Comparison of ENCODE assay signal across 21 cellular contexts in genomic region chr15:29141206-29141907, GRCh38.
A peak's percentile ranks its signal among the peaks of the same experiment; 100 is the strongest.
DNase-seq lines count a peak whose midpoint lies in the region; ATAC-seq, FAIRE-seq and TF ChIP-seq lines count a peak whose summit lies in the region.
"Had no signal": no experiment of that assay in that cellular context is flagged by ENCODE, and none has a peak within 500 bp of the region (broad histone marks: within the 10 kb centered on the region; RNA-seq: fewer than 3 reads in every experiment).

No MANE protein-coding gene starts in this region.

- no peak overlapping the region for H3K27ac ChIP-seq in OCI-LY3 (ENCODE audit: low read length)
- H3K27ac ChIP-seq in osteoblast (ENCODE audit: low read depth, low read length) = no peak overlapping the region
- H3K27ac ChIP-seq in gastroesophageal sphincter = no peak overlapping the region
- no peak overlapping the region for H3K27ac ChIP-seq in small intestine (ENCODE audit: low read depth in 1 of 2, low read length in 1 of 2)

- no peak for TF ChIP-seq EP300 in gastroesophageal sphincter (IDR thresholded peaks at IDR 0.05)

- H4K20me1 ChIP-seq in OCI-LY3 (ENCODE audit: insufficient read depth, low read length) (no peaks in the 10 kb centered on the region), osteoblast (ENCODE audit: insufficient read depth, low read length) (no peaks in the 10 kb centered on the region)

- no peak for TF ChIP-seq CTCF in OCI-LY3 (IDR thresholded peaks at IDR 0.05; ENCODE audit: low read depth, low read length)
- TF ChIP-seq CTCF in epithelial cell of esophagus (IDR thresholded peaks at IDR 0.05; ENCODE audit: insufficient read depth, low read depth, low read length, missing control alignments) = no peak
- TF ChIP-seq CTCF in osteoblast (IDR thresholded peaks at IDR 0.05; ENCODE audit: extremely low read depth, low read depth, low read length) = no peak
- no peak for TF ChIP-seq CTCF in gastroesophageal sphincter (IDR thresholded peaks at IDR 0.05)

- H3K4me2 ChIP-seq in OCI-LY3 (ENCODE audit: low read length) (peak overlapping the region; percentile 25), osteoblast (ENCODE audit: insufficient read depth, low read length) (no peak overlapping the region)

- WGBS in gastroesophageal sphincter (ENCODE audit: low coverage in 1 of 2), 2 donors = no CpG with 5 or more reads among the region's 13 CpGs
- WGBS in small intestine, 3 donors = 71 to 77% (median 75%) methylated on average over 13 of the region's 13 CpGs

- H3K27me3 ChIP-seq in OCI-LY3 (ENCODE audit: low read depth, low read length) = 0 out of 2 replicates have a peak, but pooled peaks cover 5% of the 10 kb centered on the region
- peaks cover 5% of the 10 kb centered on the region for H3K27me3 ChIP-seq in osteoblast (ENCODE audit: insufficient read depth, low read length)
- H3K27me3 ChIP-seq in gastroesophageal sphincter = peaks cover 58% of the 10 kb centered on the region
- H3K27me3 ChIP-seq in small intestine (ENCODE audit: control insufficient read depth in 2 of 2, insufficient read depth in 2 of 2, low read length in 2 of 2) = peaks cover 0 to 2% of the 10 kb centered on the region in 2 donors

- DNase-seq in Daoy (ENCODE audit: low read depth) (peak; percentile 30), epithelial cell of esophagus (ENCODE audit: low read depth) (peak; percentile 35), osteoblast (ENCODE audit: insufficient read length, low spot score, missing footprints) (peak; percentile 72), small intestine (no peak)
- DNase-seq in stimulated activated CD4-positive, alpha-beta T cell treated with anti-CD3 and anti-CD28 coated beads, Interleukin-4, amount 100 ng/mL, for 1 hour = no peak
- DNase-seq: activated effector memory CD4-positive, alpha-beta T cell treated with anti-CD3 and anti-CD28 coated beads, Interleukin-2, amount 50 U/mL, for 16 hours; amygdala; effector memory CD4-positive, alpha-beta T cell; EL; NCI-H2029; NCI-H446 treated with DMSO at 0.1 percent for 48 hours; SIG-M5; stimulated activated naive CD8-positive, alpha-beta T cell treated with anti-CD3 and anti-CD28 coated beads, Interleukin-15, Interleukin-2, amounts not matched to agents 100 U/mL and 50 U/mL, for 24 hours; trophoblast cell had no signal

- H3K9me3 ChIP-seq in OCI-LY3 (ENCODE audit: insufficient read depth, low read length) (no peaks in the 10 kb centered on the region), osteoblast (ENCODE audit: low read depth, low read length) (no peaks in the 10 kb centered on the region), gastroesophageal sphincter (no peaks in the 10 kb centered on the region), small intestine (ENCODE audit: control insufficient read depth, low read depth) (no peaks in the 10 kb centered on the region)

- H3K36me3 ChIP-seq in OCI-LY3 (replicated peaks; ENCODE audit: low read depth, low read length) (no peaks in the 10 kb centered on the region), osteoblast (ENCODE audit: insufficient read depth, low read length) (no peaks in the 10 kb centered on the region), gastroesophageal sphincter (no peaks in the 10 kb centered on the region), small intestine (ENCODE audit: control insufficient read depth in 2 of 2, insufficient read depth in 2 of 2, low read length in 2 of 2) (no peaks in the 10 kb centered on the region)

- H3K4me3 ChIP-seq in OCI-LY3 (ENCODE audit: low read length) (no peak overlapping the region), epithelial cell of esophagus (ENCODE audit: low read length) (no peak overlapping the region), osteoblast (ENCODE audit: insufficient read depth, low read length) (no peak overlapping the region), gastroesophageal sphincter (no peak overlapping the region), small intestine (ENCODE audit: low read depth in 1 of 2, low read length in 2 of 2) (no peak overlapping the region)
- H3K4me3 ChIP-seq: K562 had no signal

- TF ChIP-seq POLR2A in gastroesophageal sphincter (IDR thresholded peaks at IDR 0.05) = no peak

- no peak overlapping the region for H3K9ac ChIP-seq in OCI-LY3 (ENCODE audit: low read length)

- no peak for ATAC-seq in HG03432 (IDR thresholded peaks at IDR 0.05; ENCODE audit: unreplicated experiment)
- ATAC-seq in gastroesophageal sphincter = no peak
- ATAC-seq: HCT116; K562; right cardiac atrium; stimulated activated naive CD8-positive, alpha-beta T cell treated with anti-CD3 and anti-CD28 coated beads, Interleukin-15, Interleukin-2, amounts not matched to agents 100 U/mL and 50 U/mL, for 24 hours had no signal

- H3K4me1 ChIP-seq in OCI-LY3 (ENCODE audit: low read length) = peaks cover 27% of the 10 kb centered on the region
- H3K4me1 ChIP-seq in osteoblast (ENCODE audit: insufficient read depth, low read length) = peaks cover 21% of the 10 kb centered on the region
- peaks cover 0 to 11% (median 0%) of the 10 kb centered on the region in 3 donors for H3K4me1 ChIP-seq in gastroesophageal sphincter
- H3K4me1 ChIP-seq in small intestine (ENCODE audit: control insufficient read depth in 2 of 2, insufficient read depth in 1 of 2, low read depth in 1 of 2, low read length in 1 of 2) = no peaks in the 10 kb centered on the region

- no peak overlapping the region; the same call in 1 of the 2 replicates for H2AFZ ChIP-seq in OCI-LY3 (ENCODE audit: low read depth, low read length)
- H2AFZ ChIP-seq in osteoblast (ENCODE audit: low read length) = peak overlapping the region; percentile 41

- FAIRE-seq in small intestine (lab: Jason Lieb, UNC) = no peak
- FAIRE-seq: GM19239, K562 had no signal

- H3K79me2 ChIP-seq in OCI-LY3 (ENCODE audit: low read length) (no peaks in the 10 kb centered on the region), osteoblast (ENCODE audit: insufficient read depth, low read length) (no peaks in the 10 kb centered on the region)

Comparison
In these comparisons a context has a peak if more than half of its experiments do, and no peak if none do; other contexts are left out.
1. DNase-seq: peak in Daoy (single experiment), epithelial cell of esophagus (single experiment) and osteoblast (single experiment); none in stimulated activated CD4-positive, alpha-beta T cell treated with anti-CD3 and anti-CD28 coated beads, Interleukin-4, amount 100 ng/mL, for 1 hour (single experiment) and small intestine (single experiment).